Comparison of ENCODE assay signal across 28 cellular contexts in the genomic region with DNA sequence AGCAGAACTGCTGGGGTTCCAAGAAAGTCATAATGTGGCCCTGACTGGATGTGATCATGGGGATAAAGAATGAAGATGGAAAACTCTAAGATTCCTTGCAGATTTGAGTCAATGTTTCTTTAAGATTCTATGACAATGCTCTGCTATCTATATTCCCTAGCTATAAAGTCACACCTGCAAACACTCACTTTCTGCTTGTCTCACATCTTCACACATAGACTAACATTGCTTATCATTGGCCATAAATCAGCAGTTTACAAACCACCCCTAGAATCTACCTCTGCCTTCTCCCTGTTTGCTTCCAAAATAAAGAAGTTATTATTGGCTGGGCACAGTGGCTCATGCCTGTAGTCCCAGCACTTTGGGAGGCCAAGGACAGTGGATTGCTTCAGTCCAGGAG.
"Had no signal": no experiment of that assay in that cellular context is flagged by ENCODE, and none has a peak within 500 bp of the region (broad histone marks: within the 10 kb centered on the region; RNA-seq: fewer than 3 reads in every experiment).

No MANE protein-coding gene starts in this region.

- DNase-seq: natural killer cell; occipital lobe; ovary; posterior cingulate gyrus; psoas muscle; right cardiac atrium; right lobe of liver; sigmoid colon; spleen; stimulated activated CD4-positive, alpha-beta T cell treated with anti-CD3 and anti-CD28 coated beads, Interleukin-12 subunit alpha, Interleukin-12 subunit beta, amount 100 ng/mL, for 4 hours; stimulated activated CD4-positive, alpha-beta T cell treated with anti-CD3 and anti-CD28 coated beads, Interleukin-1b, Interleukin-23, amount 100 ng/mL, for 48 hours; stimulated activated CD4-positive, alpha-beta T cell treated with anti-CD3 and anti-CD28 coated beads, Interleukin-4, amount 100 ng/mL, for 1 hour; stimulated activated CD4-positive, alpha-beta T cell treated with anti-CD3 and anti-CD28 coated beads, Interleukin-4, amount 100 ng/mL, for 4 hours; stimulated activated CD8-positive, alpha-beta memory T cell treated with anti-CD3 and anti-CD28 coated beads, Interleukin-4, amount 100 ng/mL, for 48 hours; stimulated activated naive CD4-positive, alpha-beta T cell; stimulated activated naive CD8-positive, alpha-beta T cell treated with anti-CD3 and anti-CD28 coated beads, Interleukin-15, amount 100 ng/mL, for 72 hours; stimulated activated naive CD8-positive, alpha-beta T cell treated with anti-CD3 and anti-CD28 coated beads, Interleukin-15, Interleukin-2, amounts not matched to agents 100 U/mL and 50 U/mL, for 24 hours; substantia nigra; testis; tibial artery; transverse colon; upper lobe of right lung; uterus had no signal

- H3K4me3 ChIP-seq: neural progenitor cell, ovary, psoas muscle, right lobe of liver, sigmoid colon, smooth muscle cell, spleen, suprapubic skin, testis, tibial artery, transverse colon, upper lobe of right lung, uterus had no signal

- H3K4me1 ChIP-seq: neural progenitor cell, parathyroid adenoma, right lobe of liver, spleen, suprapubic skin, testis, tibial artery, transverse colon, upper lobe of right lung, uterus had no signal

- ATAC-seq: natural killer cell; psoas muscle; right cardiac atrium; right lobe of liver; stimulated activated memory B cell treated with anti-CD40 and anti-IgM and Interleukin-4, amounts not matched to agents 10 μg/mL and 1 μg/mL and 100 μg/mL, for 72 hours; stimulated activated naive CD8-positive, alpha-beta T cell treated with anti-CD3 and anti-CD28 coated beads, Interleukin-15, amount 100 ng/mL, for 72 hours; stimulated activated naive CD8-positive, alpha-beta T cell treated with anti-CD3 and anti-CD28 coated beads, Interleukin-15, Interleukin-2, amounts not matched to agents 100 U/mL and 50 U/mL, for 24 hours; upper lobe of right lung had no signal

- H3K27me3 ChIP-seq: neural progenitor cell, ovary, right lobe of liver, sigmoid colon, spleen, testis, transverse colon, upper lobe of right lung, uterus had no signal

- H3K9ac ChIP-seq: neural progenitor cell, parathyroid adenoma had no signal

- H3K9me3 ChIP-seq: ovary, psoas muscle, right lobe of liver, sigmoid colon, suprapubic skin, testis, tibial artery, transverse colon, upper lobe of right lung, uterus had no signal

- H3K36me3 ChIP-seq: neural progenitor cell, ovary, right lobe of liver, sigmoid colon, spleen, suprapubic skin, tibial artery, transverse colon, upper lobe of right lung, uterus had no signal

- H3K27ac ChIP-seq: neural progenitor cell, ovary, parathyroid adenoma, psoas muscle, right lobe of liver, sigmoid colon, spleen, suprapubic skin, testis, tibial artery, transverse colon, upper lobe of right lung, uterus had no signal
